In the genomic region with DNA sequence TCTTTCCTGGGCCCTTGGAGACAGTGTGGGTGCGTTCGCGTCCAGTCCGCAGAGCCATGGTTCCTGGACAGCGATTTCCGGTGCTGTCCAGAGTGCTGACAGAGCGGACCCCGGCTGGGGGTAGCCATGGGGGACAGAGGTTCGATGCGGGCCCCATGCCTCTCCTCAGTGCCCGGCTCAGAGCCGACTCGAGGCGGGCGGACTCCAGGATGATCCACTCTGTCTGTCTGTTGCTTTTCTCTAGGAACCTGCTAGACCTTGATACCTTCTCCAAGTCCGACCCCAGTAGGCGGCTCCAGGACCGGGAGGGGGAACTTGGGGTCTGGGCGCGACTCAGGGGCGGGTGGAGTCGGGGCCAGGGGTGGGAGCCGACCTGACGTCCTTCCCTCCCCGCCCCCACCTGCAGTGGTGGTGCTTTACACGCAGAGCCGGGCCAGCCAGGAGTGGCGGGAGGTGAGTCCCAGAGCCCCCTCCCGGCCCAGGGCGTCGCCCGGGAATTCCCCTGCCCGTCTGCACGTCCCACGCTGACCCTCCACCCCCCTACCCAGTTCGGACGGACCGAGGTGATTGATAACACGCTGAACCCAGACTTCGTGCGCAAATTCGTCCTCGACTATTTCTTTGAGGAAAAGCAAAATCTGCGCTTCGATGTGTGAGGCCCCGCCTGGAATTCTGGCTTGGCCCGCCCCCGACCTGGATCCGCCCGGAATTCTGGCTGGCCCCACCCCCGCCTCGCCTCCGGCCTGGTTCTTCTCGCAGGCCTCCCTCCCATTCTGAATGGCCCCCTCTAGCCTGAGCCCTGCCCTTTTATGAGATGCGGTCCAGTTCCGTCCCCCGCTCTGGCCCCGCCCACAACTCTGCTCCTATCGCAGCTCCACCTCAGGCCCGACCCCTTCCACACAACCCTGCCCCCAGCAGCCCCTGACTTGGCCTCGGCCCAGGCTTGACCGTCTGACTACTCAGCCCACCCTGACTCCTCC, we compare ENCODE assay signal across 8 cellular contexts. TPM values are rescaled to one million over a fixed set of nuclear protein-coding genes. Genes with fewer than 3 reads are reported as not detected.
DNase-seq lines count a peak whose midpoint lies in the region; ATAC-seq and TF ChIP-seq lines count a peak whose summit lies in the region.

No MANE protein-coding gene starts in this region.

- H3K27me3 ChIP-seq in GM23338 (ENCODE audit: insufficient read depth) (peaks cover 17% of the 10 kb centered on the region), parathyroid adenoma (ENCODE audit: control insufficient read depth, insufficient read depth, low read length) (no peaks in the 10 kb centered on the region)

- H3F3A ChIP-seq in GM23338 (replicated peaks; ENCODE audit: low read depth) = peaks cover 8% of the 10 kb centered on the region; the same call in 1 of the 2 replicates

- no peaks in the 10 kb centered on the region for H3K36me3 ChIP-seq in GM23338 (ENCODE audit: insufficient read depth)
- no peaks in the 10 kb centered on the region for H3K36me3 ChIP-seq in parathyroid adenoma (ENCODE audit: control insufficient read depth, insufficient read depth, low read length)

- peaks cover 17% of the 10 kb centered on the region for H3K27me3 Mint-ChIP-seq in GM23338 (ENCODE audit: insufficient read depth, low read depth, poor library complexity)
- H3K27me3 Mint-ChIP-seq in activated CD8-positive, alpha-beta T cell treated with anti-CD3 and anti-CD28 coated beads, Interleukin-2, amount 10 ng/mL, durations not matched to agents 7 days and 5 days (ENCODE audit: low read depth) = peaks cover 31% of the 10 kb centered on the region

- no peak overlapping the region for H3K9ac ChIP-seq in parathyroid adenoma

- H4K20me1 ChIP-seq in GM23338 (replicated peaks; ENCODE audit: insufficient read depth) = no peaks in the 10 kb centered on the region; the same call in 1 of the 2 replicates

- peaks cover 4% of the 10 kb centered on the region; the same call in 1 of the 2 replicates for H3K4me1 ChIP-seq in GM23338 (ENCODE audit: insufficient read depth)
- no peaks in the 10 kb centered on the region for H3K4me1 ChIP-seq in parathyroid adenoma

- H3K9me3 ChIP-seq in parathyroid adenoma (ENCODE audit: control insufficient read depth, low read length) = no peaks in the 10 kb centered on the region

- DNase-seq in AG04449 (ENCODE audit: low read depth, low spot score) (no peak), GM23338 (ENCODE audit: low spot score) (peak; percentile 99), glomerular visceral epithelial cell (ENCODE audit: extremely low spot score) (peak; percentile 18), NCI-H187 (lab: John Stamatoyannopoulos, UW) (no peak), RKO (ENCODE audit: low spot score) (no peak)
- peak; percentile 27 for DNase-seq in activated CD8-positive, alpha-beta T cell treated with anti-CD3 and anti-CD28 coated beads, Interleukin-2, amount 10 ng/mL, durations not matched to agents 7 days and 5 days

- no peak overlapping the region for H3K27ac ChIP-seq in GM23338 (ENCODE audit: low read depth)
- no peak overlapping the region for H3K27ac ChIP-seq in parathyroid adenoma

- H2AFZ ChIP-seq in GM23338 (peak overlapping the region; percentile 81), parathyroid adenoma (peak overlapping the region; percentile 85)

- H3K36me3 Mint-ChIP-seq in GM23338 (ENCODE audit: low read depth) = no peaks in the 10 kb centered on the region; the same call in 2 of the 3 replicates
- H3K36me3 Mint-ChIP-seq in activated CD8-positive, alpha-beta T cell treated with anti-CD3 and anti-CD28 coated beads, Interleukin-2, amount 10 ng/mL, durations not matched to agents 7 days and 5 days (ENCODE audit: low read depth) = peaks cover 14% of the 10 kb centered on the region

- peak overlapping the region; percentile 98 for H3K4me2 ChIP-seq in GM23338
- peak overlapping the region; percentile 57 for H3K4me2 ChIP-seq in parathyroid adenoma (ENCODE audit: low read length)

- CTCF ChIA-PET in AG04449 (lab: Yijun Ruan, JAX) = interaction anchor here (0.6 kb wide), 1 partner anchor 231 kb away, joined by 3 read pairs; no protein-coding TSS in a partner anchor
- CTCF ChIA-PET in activated CD8-positive, alpha-beta T cell treated with anti-CD3 and anti-CD28 coated beads, Interleukin-2, amount 10 ng/mL, durations not matched to agents 7 days and 5 days (lab: Charles Lee) = no interaction called here

- H3K4me3 ChIP-seq in AG04449 (ENCODE audit: low read depth, low read length) = peak overlapping the region; percentile 23; the same call in 1 of the 2 replicates
- H3K4me3 ChIP-seq in GM23338 = peak overlapping the region; percentile 86
- peak overlapping the region; percentile 31 for H3K4me3 ChIP-seq in parathyroid adenoma (ENCODE audit: low read depth, low read length)

- no peaks in the 10 kb centered on the region for H3K79me2 ChIP-seq in GM23338 (replicated peaks; ENCODE audit: insufficient read depth)
- H3K79me2 ChIP-seq in parathyroid adenoma = no peaks in the 10 kb centered on the region

- H3K9me3 Mint-ChIP-seq in GM23338 = no peaks in the 10 kb centered on the region
- no peaks in the 10 kb centered on the region for H3K9me3 Mint-ChIP-seq in activated CD8-positive, alpha-beta T cell treated with anti-CD3 and anti-CD28 coated beads, Interleukin-2, amount 10 ng/mL, durations not matched to agents 7 days and 5 days (ENCODE audit: insufficient read depth)

- no peaks in the 10 kb centered on the region for H3K9me2 ChIP-seq in GM23338 (ENCODE audit: insufficient read depth)

- H3K27ac Mint-ChIP-seq in GM23338 = no peak overlapping the region
- H3K27ac Mint-ChIP-seq in activated CD8-positive, alpha-beta T cell treated with anti-CD3 and anti-CD28 coated beads, Interleukin-2, amount 10 ng/mL, durations not matched to agents 7 days and 5 days = no peak overlapping the region

- TF ChIP-seq CTCF in AG04449 (IDR thresholded peaks at IDR 0.05; ENCODE audit: insufficient read depth, low read length, missing control alignments) (no peak), GM23338 (conservative IDR thresholded peaks at IDR 0.05; ENCODE audit: low read depth in 2 of 2) (no peak), parathyroid adenoma (IDR thresholded peaks at IDR 0.05) (no peak)

- POLR2A ChIA-PET in AG04449 (lab: Yijun Ruan, JAX) = no interaction called here
- POLR2A ChIA-PET in activated CD8-positive, alpha-beta T cell treated with anti-CD3 and anti-CD28 coated beads, Interleukin-2, amount 10 ng/mL, durations not matched to agents 7 days and 5 days (lab: Charles Lee) = no interaction called here

- peaks cover 10% of the 10 kb centered on the region for H3K4me1 Mint-ChIP-seq in GM23338
- H3K4me1 Mint-ChIP-seq in activated CD8-positive, alpha-beta T cell treated with anti-CD3 and anti-CD28 coated beads, Interleukin-2, amount 10 ng/mL, durations not matched to agents 7 days and 5 days (ENCODE audit: low read depth) = peaks cover 6% of the 10 kb centered on the region

- peak overlapping the region; percentile 75 for H3K4me3 Mint-ChIP-seq in GM23338
- no peak overlapping the region for H3K4me3 Mint-ChIP-seq in activated CD8-positive, alpha-beta T cell treated with anti-CD3 and anti-CD28 coated beads, Interleukin-2, amount 10 ng/mL, durations not matched to agents 7 days and 5 days

- ATAC-seq in GM23338 = peak; percentile 89
- peak; percentile 57 for ATAC-seq in activated CD8-positive, alpha-beta T cell treated with anti-CD3 and anti-CD28 coated beads, Interleukin-2, amount 10 ng/mL, durations not matched to agents 7 days and 5 days
- ATAC-seq in GM18502 (IDR thresholded peaks at IDR 0.05; ENCODE audit: poor library complexity, unreplicated experiment) = no peak

TF ChIP-seq in GM23338, 12 proteins besides CTCF, POLR2A, EP300 and RAD21 (continues in another document):
- TF ChIP-seq ZNF331 (CRISPR knock-in tag; IDR thresholded peaks at IDR 0.05; ENCODE audit: low read depth) = no peak

RNA-seq across cellular contexts. Expression of a gene that starts 1.0 kb away (rescaled TPM):
- total RNA-seq in GM23338 (2014; rRNA removed; shearing (Covaris generic)) = 7.8 and 8.8 TPM in 2 replicates
- 6.2 and 7.0 TPM in 2 replicates for polyA plus RNA-seq in GM23338 (2016; fragmentation: Nextera tagmentation; extraction: Ambion mirVana)
- total RNA-seq in activated CD8-positive, alpha-beta T cell treated with anti-CD3 and anti-CD28 coated beads, Interleukin-2, amount 10 ng/mL, durations not matched to agents 7 days and 5 days = not detected

RNA-seq across cellular contexts. Expression of a gene that starts 26.9 kb away (rescaled TPM):
- total RNA-seq in GM23338 (2014; rRNA removed; shearing (Covaris generic)) = 23.7 and 24.7 TPM in 2 replicates
- polyA plus RNA-seq in GM23338 (2016; fragmentation: Nextera tagmentation; extraction: Ambion mirVana) = 6.3 and 8.0 TPM in 2 replicates
- 10 to 100 TPM; 54.7 to 57.4 TPM for total RNA-seq in activated CD8-positive, alpha-beta T cell treated with anti-CD3 and anti-CD28 coated beads, Interleukin-2, amount 10 ng/mL, durations not matched to agents 7 days and 5 days

RNA-seq across cellular contexts. Expression of a gene that starts 45.1 kb away (rescaled TPM):
- 25.4 and 27.6 TPM in 2 replicates for total RNA-seq in GM23338 (2014; rRNA removed; shearing (Covaris generic))
- polyA plus RNA-seq in GM23338 (2016; fragmentation: Nextera tagmentation; extraction: Ambion mirVana) = 17.4 and 20.6 TPM in 2 replicates
- total RNA-seq in activated CD8-positive, alpha-beta T cell treated with anti-CD3 and anti-CD28 coated beads, Interleukin-2, amount 10 ng/mL, durations not matched to agents 7 days and 5 days = 10 to 100 TPM; 36.9 to 37.7 TPM

RNA-seq across cellular contexts. Expression of a gene that starts 55.3 kb away (rescaled TPM):
- total RNA-seq in GM23338 (2014; rRNA removed; shearing (Covaris generic)) = 48.9 and 54.3 TPM in 2 replicates
- 32.8 and 34.4 TPM in 2 replicates for polyA plus RNA-seq in GM23338 (2016; fragmentation: Nextera tagmentation; extraction: Ambion mirVana)
- total RNA-seq in activated CD8-positive, alpha-beta T cell treated with anti-CD3 and anti-CD28 coated beads, Interleukin-2, amount 10 ng/mL, durations not matched to agents 7 days and 5 days = 10 to 100 TPM; 45.7 TPM

Comparison
In these comparisons a context has a peak if more than half of its experiments do, and no peak if none do; other contexts are left out.
1. DNase-seq: peak in GM23338 (single experiment), activated CD8-positive, alpha-beta T cell treated with anti-CD3 and anti-CD28 coated beads, Interleukin-2, amount 10 ng/mL, durations not matched to agents 7 days and 5 days (single experiment) and glomerular visceral epithelial cell (single experiment); none in AG04449 (single experiment), NCI-H187 (0 of 2) and RKO (single experiment).
2. H3K4me3 ChIP-seq: peak in every context shown above with its lines; median percentile 86 in GM23338; 31 in parathyroid adenoma; 23 in AG04449.